8 cellular contexts compared by ENCODE assay signal in the genomic region with DNA sequence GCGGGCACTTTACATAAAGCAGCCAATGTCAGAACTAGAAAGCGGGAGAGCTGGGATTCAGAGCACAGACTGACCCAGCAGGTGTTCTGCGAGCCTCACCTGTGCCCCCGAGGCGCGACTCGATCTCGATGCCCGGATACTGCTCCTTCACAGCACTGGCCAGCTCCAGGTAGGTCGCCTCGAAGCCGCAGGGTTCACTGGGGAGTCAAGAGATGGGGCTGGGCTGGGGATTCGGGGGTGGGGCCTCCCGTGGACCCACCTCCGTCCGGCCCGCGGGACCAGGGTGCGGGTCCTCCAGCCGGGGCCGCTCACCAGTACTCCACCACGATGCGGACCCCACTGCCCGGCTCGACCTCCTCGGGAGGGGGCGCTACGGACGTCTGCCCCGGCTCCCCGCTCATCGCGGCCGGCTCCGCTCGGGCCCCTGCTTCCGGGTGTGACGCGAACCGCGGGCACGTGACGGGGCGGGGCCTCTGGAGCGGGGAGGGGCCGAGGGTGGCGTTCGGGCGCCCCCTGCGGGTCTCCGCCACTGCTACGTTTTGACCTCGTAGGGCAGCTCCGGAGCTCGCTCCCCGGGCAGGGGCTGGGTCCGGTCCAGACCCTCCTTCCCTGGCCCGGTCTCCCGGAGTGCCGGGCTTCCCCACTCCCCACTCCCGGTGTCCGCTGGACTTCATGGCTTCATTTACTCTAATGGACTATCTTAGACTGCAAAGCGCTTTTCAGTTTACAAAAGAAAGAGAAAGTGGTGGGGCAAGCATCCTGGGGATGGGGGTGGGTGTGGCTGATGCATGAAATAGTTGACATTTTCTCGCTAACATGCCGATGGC. TPM values are rescaled to one million over a fixed set of nuclear protein-coding genes. Genes with fewer than 3 reads are reported as not detected.
DNase-seq lines count a peak whose midpoint lies in the region; ATAC-seq and TF ChIP-seq lines count a peak whose summit lies in the region.

A gene with protein sequence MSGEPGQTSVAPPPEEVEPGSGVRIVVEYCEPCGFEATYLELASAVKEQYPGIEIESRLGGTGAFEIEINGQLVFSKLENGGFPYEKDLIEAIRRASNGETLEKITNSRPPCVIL (minus strand): TSS at position 438 of the 827 bp plus-strand sequence. CDS start 37 bp downstream, at position 401.

- peaks cover 7% of the 10 kb centered on the region for H3K27me3 Mint-ChIP-seq in activated naive CD8-positive, alpha-beta T cell treated with anti-CD3 and anti-CD28 coated beads, Interleukin-2, amount 10 ng/mL, durations not matched to agents 7 days and 5 days

- H3K36me3 Mint-ChIP-seq in activated naive CD8-positive, alpha-beta T cell treated with anti-CD3 and anti-CD28 coated beads, Interleukin-2, amount 10 ng/mL, durations not matched to agents 7 days and 5 days = peaks cover 4% of the 10 kb centered on the region

- intact Hi-C loops in Right ventricle myocardium inferior (cut with DNase I) = loop anchor here (5.0 kb wide), 2 partner anchors 58 to 108 kb away; no protein-coding TSS in a partner anchor

- peak within 1 kb of the TSS; percentile 73 for H3K14ac ChIP-seq in trophoblast cell (ENCODE audit: low read length)

- H3K27ac ChIP-seq in SU-DHL-6 (ENCODE audit: low read depth, low read length) (peak within 1 kb of the TSS; percentile 57), trophoblast cell (ENCODE audit: low read depth, low read length) (no peak within 1 kb of the TSS), tibial nerve (peak within 1 kb of the TSS; percentile 68 to 95 (median 89))

- H3K18ac ChIP-seq in trophoblast cell (ENCODE audit: low read length) = peak within 1 kb of the TSS; percentile 93

- TF ChIP-seq POLR2A in tibial nerve (IDR thresholded peaks at IDR 0.05) = peak; percentile 25 to 80

- peak; percentile 98 for DNase-seq in GM10266 (ENCODE audit: extremely low spot score)
- peak; percentile 83 for DNase-seq in NCI-H1092 (lab: John Stamatoyannopoulos, UW)
- DNase-seq in activated naive CD8-positive, alpha-beta T cell treated with anti-CD3 and anti-CD28 coated beads, Interleukin-2, amount 10 ng/mL, durations not matched to agents 7 days and 5 days = peak; percentile 100
- peak; percentile 97 for DNase-seq in Right ventricle myocardium inferior (ENCODE audit: missing footprints)
- peak; percentile 87 to 92 for DNase-seq in trophoblast cell
- DNase-seq in tibial nerve (ENCODE audit: low spot score in 2 of 2) = peak; percentile 85 to 89

- POLR2A ChIA-PET in activated naive CD8-positive, alpha-beta T cell treated with anti-CD3 and anti-CD28 coated beads, Interleukin-2, amount 10 ng/mL, durations not matched to agents 7 days and 5 days (lab: Charles Lee) = interaction anchor here (0.7 to 2.6 kb wide), 21 partner anchors 20 to 249 kb away, joined by 3 to 20 read pairs (median 5); a partner anchor contains a TSS

- H3K27me3 ChIP-seq in SU-DHL-6 (ENCODE audit: low read length) (no peaks in the 10 kb centered on the region), trophoblast cell (ENCODE audit: insufficient read depth, low read length) (no peaks in the 10 kb centered on the region), tibial nerve (no peaks in the 10 kb centered on the region)

- no peak within 1 kb of the TSS for H3K23ac ChIP-seq in trophoblast cell (ENCODE audit: low read length)

- H3K9ac ChIP-seq in SU-DHL-6 (ENCODE audit: low read length) (peak within 1 kb of the TSS; percentile 84), trophoblast cell (ENCODE audit: low read length) (peak within 1 kb of the TSS; percentile 55)

- peaks cover 11% of the 10 kb centered on the region; the same call in 1 of the 2 replicates for H3K79me2 ChIP-seq in SU-DHL-6 (ENCODE audit: insufficient read depth, low read length)
- peaks cover 4% of the 10 kb centered on the region for H3K79me2 ChIP-seq in trophoblast cell (ENCODE audit: control insufficient read depth, insufficient read depth, low read length, poor library complexity)

- H4K91ac ChIP-seq in trophoblast cell (ENCODE audit: low read depth, low read length) = peak within 1 kb of the TSS; percentile 96

- H3K4me1 ChIP-seq in trophoblast cell (ENCODE audit: control insufficient read depth in 1 of 2, insufficient read depth in 2 of 2, low read length in 2 of 2) (peaks cover 5 to 9% of the 10 kb centered on the region in 2 experiments), tibial nerve (peaks cover 0 to 24% (median 8%) of the 10 kb centered on the region in 4 donors)

- peak within 1 kb of the TSS; percentile 74 for H2BK120ac ChIP-seq in trophoblast cell (ENCODE audit: insufficient read depth, low read length, poor library complexity)

- H2BK12ac ChIP-seq in trophoblast cell (ENCODE audit: low read length) = peak within 1 kb of the TSS; percentile 56

- H4K12ac ChIP-seq in trophoblast cell (ENCODE audit: low read depth, low read length) = peak within 1 kb of the TSS; percentile 74

- H3K9me3 ChIP-seq in SU-DHL-6 (ENCODE audit: insufficient read depth, low read length) (no peaks in the 10 kb centered on the region), trophoblast cell (ENCODE audit: insufficient read depth, low read depth, low read length) (no peaks in the 10 kb centered on the region), tibial nerve (no peaks in the 10 kb centered on the region)

- TF ChIP-seq CTCF in GM10266 (IDR thresholded peaks at IDR 0.05; ENCODE audit: control insufficient read depth, insufficient read depth, low read depth, missing control alignments) (peak; percentile 78), SU-DHL-6 (IDR thresholded peaks at IDR 0.05; ENCODE audit: insufficient read depth, low read length, poor library complexity, severe bottlenecking) (peak; percentile 77), tibial nerve (IDR thresholded peaks at IDR 0.05) (peak; percentile 85 to 98 (median 97))

- no peak within 1 kb of the TSS for H2AK5ac ChIP-seq in trophoblast cell (ENCODE audit: low read length)

- no CpG with 5 or more reads among the region's 65 CpGs for WGBS in trophoblast cell (ENCODE audit: extremely low coverage, insufficient coverage, insufficient read length)
- WGBS in tibial nerve, 2 donors = 1 to 2% methylated on average over 51 to 54 of the region's 65 CpGs

- H3K4me1 Mint-ChIP-seq in activated naive CD8-positive, alpha-beta T cell treated with anti-CD3 and anti-CD28 coated beads, Interleukin-2, amount 10 ng/mL, durations not matched to agents 7 days and 5 days = peaks cover 12% of the 10 kb centered on the region

- H3K36me3 ChIP-seq in SU-DHL-6 (ENCODE audit: low read length) = no peaks in the 10 kb centered on the region
- H3K36me3 ChIP-seq in trophoblast cell (ENCODE audit: control insufficient read depth in 1 of 2, insufficient read depth in 2 of 2, low read length in 2 of 2) = peaks cover 28 to 30% of the 10 kb centered on the region in 2 experiments
- peaks cover 0 to 40% (median 0%) of the 10 kb centered on the region in 3 donors for H3K36me3 ChIP-seq in tibial nerve

- H3K4me3 Mint-ChIP-seq in activated naive CD8-positive, alpha-beta T cell treated with anti-CD3 and anti-CD28 coated beads, Interleukin-2, amount 10 ng/mL, durations not matched to agents 7 days and 5 days = peak within 1 kb of the TSS; percentile 96

- H3K9me2 ChIP-seq in SU-DHL-6 (replicated peaks; ENCODE audit: insufficient read depth, low read length) = no peaks in the 10 kb centered on the region

- H3K4me2 ChIP-seq in SU-DHL-6 (ENCODE audit: low read depth, low read length, poor library complexity, severe bottlenecking) (peak within 1 kb of the TSS; percentile 81), trophoblast cell (ENCODE audit: low read length) (peak within 1 kb of the TSS; percentile 74)

- H2AFZ ChIP-seq in SU-DHL-6 (ENCODE audit: low read depth, low read length, severe bottlenecking) = peak within 1 kb of the TSS; percentile 80
- H2AFZ ChIP-seq in trophoblast cell (ENCODE audit: insufficient read depth, low read length, poor library complexity) = peak within 1 kb of the TSS; percentile 98

- peak within 1 kb of the TSS; percentile 77 for H3K4me3 ChIP-seq in SU-DHL-6 (ENCODE audit: insufficient read depth, low read length, poor library complexity, severe bottlenecking)
- peak within 1 kb of the TSS; percentile 86 for H3K4me3 ChIP-seq in trophoblast cell (ENCODE audit: low read depth, low read length)
- H3K4me3 ChIP-seq in tibial nerve = peak within 1 kb of the TSS; percentile 86 to 95 (median 90)

- H3K9me3 Mint-ChIP-seq in activated naive CD8-positive, alpha-beta T cell treated with anti-CD3 and anti-CD28 coated beads, Interleukin-2, amount 10 ng/mL, durations not matched to agents 7 days and 5 days = no peaks in the 10 kb centered on the region

- ATAC-seq in HG02571 (IDR thresholded peaks at IDR 0.05; ENCODE audit: unreplicated experiment) = peak; percentile 82
- peak; percentile 86 for ATAC-seq in activated naive CD8-positive, alpha-beta T cell treated with anti-CD3 and anti-CD28 coated beads, Interleukin-2, amount 10 ng/mL, durations not matched to agents 7 days and 5 days (ENCODE audit: low read depth)
- peak; percentile 97 for ATAC-seq in Right ventricle myocardium inferior

- peak within 1 kb of the TSS; percentile 92 for H3K27ac Mint-ChIP-seq in activated naive CD8-positive, alpha-beta T cell treated with anti-CD3 and anti-CD28 coated beads, Interleukin-2, amount 10 ng/mL, durations not matched to agents 7 days and 5 days

- H3F3A ChIP-seq in SU-DHL-6 (ENCODE audit: insufficient read depth) = no peaks in the 10 kb centered on the region; the same call in 1 of the 2 replicates

- H3K79me1 ChIP-seq in trophoblast cell (ENCODE audit: low read length) = peaks cover 4% of the 10 kb centered on the region

- no peaks in the 10 kb centered on the region for H4K20me1 ChIP-seq in SU-DHL-6 (ENCODE audit: low read depth, low read length)

- peak in 1 of 2 donors; percentile 89 for TF ChIP-seq EP300 in tibial nerve (IDR thresholded peaks at IDR 0.05)

- H3K4ac ChIP-seq in trophoblast cell (ENCODE audit: low read depth, low read length) = peak within 1 kb of the TSS; percentile 88

- H4K8ac ChIP-seq in trophoblast cell (ENCODE audit: low read depth, low read length) = peak within 1 kb of the TSS; percentile 95

- peak within 1 kb of the TSS; percentile 88 for H2BK5ac ChIP-seq in trophoblast cell (ENCODE audit: low read depth, low read length, poor library complexity)

RNA-seq across cellular contexts. Expression of the gene that starts here (rescaled TPM):
- 10 to 100 TPM; 38.1 to 38.6 TPM for total RNA-seq in activated naive CD8-positive, alpha-beta T cell treated with anti-CD3 and anti-CD28 coated beads, Interleukin-2, amount 10 ng/mL, durations not matched to agents 7 days and 5 days
- total RNA-seq in Right ventricle myocardium inferior (49.4 TPM), tibial nerve (10 to 100 TPM; 29.8 to 65.3 (median 43.5) TPM)
- 44.1 and 45.7 TPM in 2 replicates for polyA plus RNA-seq in trophoblast cell (2013)
